ENCODE assay signal across 9 cellular contexts in genomic region chr2:26605195-26605968, GRCh38. TPM values are rescaled to one million over a fixed set of nuclear protein-coding genes. Genes with fewer than 3 reads are reported as not detected.
A peak's percentile ranks its signal among the peaks of the same experiment; 100 is the strongest.
DNase-seq lines count a peak whose midpoint lies in the region; ATAC-seq, FAIRE-seq and TF ChIP-seq lines count a peak whose summit lies in the region.
"Had no signal": no experiment of that assay in that cellular context is flagged by ENCODE, and none has a peak within 500 bp of the region (broad histone marks: within the 10 kb centered on the region; RNA-seq: fewer than 3 reads in every experiment).

No MANE protein-coding gene starts in this region.

- H3K9me3 Mint-ChIP-seq in activated CD4-positive, alpha-beta T cell treated with anti-CD3 and anti-CD28 coated beads, Interleukin-2, amount 10 ng/mL, durations not matched to agents 24 days and 14 days, result no peaks in the 10 kb centered on the region
- H3K9me3 Mint-ChIP-seq in naive thymus-derived CD8-positive, alpha-beta T cell, result peaks cover 0 to 16% (median 0%) of the 10 kb centered on the region in 9 donors

- H3K27me3 ChIP-seq in GM06990 (replicated peaks; ENCODE audit: control insufficient read depth, insufficient read depth, low read length) (no peaks in the 10 kb centered on the region; the same call in 1 of the 2 replicates), fibroblast of lung (ENCODE audit: control insufficient read depth, insufficient read depth, low read length) (peaks cover 9% of the 10 kb centered on the region)

- DNase-seq in A549 (ENCODE audit: low read depth in 1 of 2, low spot score in 1 of 2) (peak; percentile 73 to 78), GM06990 (ENCODE audit: extremely low read depth, insufficient read length) (no peak), NCI-H146 (lab: John Stamatoyannopoulos, UW) (peak; percentile 60), fibroblast of lung (ENCODE audit: low read depth in 2 of 2) (peak; percentile 36 to 63)
- DNase-seq in activated CD4-positive, alpha-beta T cell treated with anti-CD3 and anti-CD28 coated beads, Interleukin-2, amount 10 ng/mL, durations not matched to agents 24 days and 14 days, result peak; percentile 81
- DNase-seq in naive thymus-derived CD8-positive, alpha-beta T cell, result peak in 7 of 10 donors; percentile 9 to 56 (median 35)

- no peak for TF ChIP-seq EP300 in A549 (IDR thresholded peaks at IDR 0.05)

- no peaks in the 10 kb centered on the region for H3K36me3 Mint-ChIP-seq in activated CD4-positive, alpha-beta T cell treated with anti-CD3 and anti-CD28 coated beads, Interleukin-2, amount 10 ng/mL, durations not matched to agents 24 days and 14 days (ENCODE audit: low read depth)
- no peaks in the 10 kb centered on the region for H3K36me3 Mint-ChIP-seq in naive thymus-derived CD8-positive, alpha-beta T cell

- peaks cover 18% of the 10 kb centered on the region for H3K27me3 Mint-ChIP-seq in activated CD4-positive, alpha-beta T cell treated with anti-CD3 and anti-CD28 coated beads, Interleukin-2, amount 10 ng/mL, durations not matched to agents 24 days and 14 days
- H3K27me3 Mint-ChIP-seq in naive thymus-derived CD8-positive, alpha-beta T cell, result peaks cover 7 to 25% (median 16%) of the 10 kb centered on the region in 5 donors

- H3K36me3 ChIP-seq in GM06990 (ENCODE audit: control insufficient read depth, insufficient read depth, low read length) (no peaks in the 10 kb centered on the region), fibroblast of lung (ENCODE audit: control insufficient read depth, insufficient read depth, low read length) (no peaks in the 10 kb centered on the region)

- H3K4me3 Mint-ChIP-seq in activated CD4-positive, alpha-beta T cell treated with anti-CD3 and anti-CD28 coated beads, Interleukin-2, amount 10 ng/mL, durations not matched to agents 24 days and 14 days, result no peak overlapping the region
- H3K4me3 Mint-ChIP-seq in naive thymus-derived CD8-positive, alpha-beta T cell, result no peak overlapping the region

- peak; percentile 99 for TF ChIP-seq RAD21 in A549 (conservative IDR thresholded peaks at IDR 0.05 in 1 of 2, IDR thresholded peaks at IDR 0.05 in 1 of 2)

- POLR2A ChIA-PET in A549 (lab: Yijun Ruan, JAX), result no interaction called here
- POLR2A ChIA-PET in naive thymus-derived CD8-positive, alpha-beta T cell (lab: Charles Lee), result interaction anchor here (0.6 kb wide), 2 partner anchors 8 to 159 kb away, joined by 3 read pairs; no protein-coding TSS in a partner anchor

- ATAC-seq in A549 (peak; percentile 79 to 93), GM21367 (IDR thresholded peaks at IDR 0.05; ENCODE audit: unreplicated experiment) (no peak), GM19328 (IDR thresholded peaks at IDR 0.05; ENCODE audit: unreplicated experiment) (no peak)
- ATAC-seq in naive thymus-derived CD8-positive, alpha-beta T cell, result peak in 1 of 2 donors; percentile 44

- peak; percentile 97 for TF ChIP-seq CTCF in A549 (IDR thresholded peaks at IDR 0.05)
- peak; percentile 77 for TF ChIP-seq CTCF in GM06990 (IDR thresholded peaks at IDR 0.05; ENCODE audit: insufficient read depth, low read length, poor library complexity, severe bottlenecking)
- peak; percentile 89 to 93 for TF ChIP-seq CTCF in fibroblast of lung (conservative IDR thresholded peaks at IDR 0.05 in 1 of 2, IDR thresholded peaks at IDR 0.05 in 1 of 2; ENCODE audit: low read depth in 1 of 2, low read length in 2 of 2)

- 20% methylated on average over 12 of the region's 12 CpGs for WGBS in A549 (ENCODE audit: missing lambda C conversion rate)

- no peak for TF ChIP-seq POLR2A in A549 (IDR thresholded peaks at IDR 0.05; ENCODE audit: low read length)

- FAIRE-seq in A549 (lab: Jason Lieb, UNC), result peak; percentile 46
- FAIRE-seq: endometrium had no signal

- no peak overlapping the region for H3K27ac Mint-ChIP-seq in activated CD4-positive, alpha-beta T cell treated with anti-CD3 and anti-CD28 coated beads, Interleukin-2, amount 10 ng/mL, durations not matched to agents 24 days and 14 days
- no peak overlapping the region for H3K27ac Mint-ChIP-seq in naive thymus-derived CD8-positive, alpha-beta T cell

- H3K9me3 ChIP-seq in A549, result peaks cover 14% of the 10 kb centered on the region
- H3K9me3 ChIP-seq in fibroblast of lung (ENCODE audit: control insufficient read depth, insufficient read depth, low read depth, low read length), result no peaks in the 10 kb centered on the region

- H3K4me1 Mint-ChIP-seq in activated CD4-positive, alpha-beta T cell treated with anti-CD3 and anti-CD28 coated beads, Interleukin-2, amount 10 ng/mL, durations not matched to agents 24 days and 14 days, result peaks cover 6% of the 10 kb centered on the region
- H3K4me1 Mint-ChIP-seq in naive thymus-derived CD8-positive, alpha-beta T cell, result peaks cover 14 to 27% (median 26%) of the 10 kb centered on the region in 4 donors

- H3K27ac ChIP-seq in A549, result peak overlapping the region; percentile 57 to 80; a peak in 5 of 6 replicates
- H3K27ac ChIP-seq in fibroblast of lung (ENCODE audit: insufficient read depth, low read length), result no peak overlapping the region

- H3K4me1 ChIP-seq in A549, result peaks cover 21% of the 10 kb centered on the region
- H3K4me1 ChIP-seq in fibroblast of lung (ENCODE audit: control insufficient read depth, extremely low read depth, insufficient read depth, low read length), result no peaks in the 10 kb centered on the region

- CTCF ChIA-PET in A549 (lab: Yijun Ruan, JAX), result interaction anchor here (0.6 to 18.4 kb wide), 74 partner anchors 7 to 1108 kb away, joined by 3 to 736 read pairs (median 4); partner anchors contain the start of gene CIB4

- H3K4me3 ChIP-seq in A549, result no peak overlapping the region
- H3K4me3 ChIP-seq in GM06990 (replicated peaks; ENCODE audit: low read depth, low read length), result no peak overlapping the region
- H3K4me3 ChIP-seq in fibroblast of lung (replicated peaks in 1 of 4; ENCODE audit: control extremely low read depth in 1 of 4, insufficient read depth in 1 of 4, low read depth in 3 of 4, low read length in 4 of 4), result no peak overlapping the region

- H4K20me1 ChIP-seq in fibroblast of lung (ENCODE audit: control insufficient read depth, extremely low read depth, insufficient read depth, low read length), result no peaks in the 10 kb centered on the region

- H3K4me2 ChIP-seq in A549, result no peak overlapping the region
- H3K4me2 ChIP-seq in fibroblast of lung (ENCODE audit: extremely low read depth, insufficient read depth, low read length), result no peak overlapping the region

- intact Hi-C loops in activated CD4-positive, alpha-beta T cell treated with anti-CD3 and anti-CD28 coated beads, Interleukin-2, amount 10 ng/mL, durations not matched to agents 24 days and 14 days (cut with micrococcal nuclease), result loop anchor here (1.0 kb wide), 1 partner anchor 140 kb away; no protein-coding TSS in a partner anchor

- H3K79me2 ChIP-seq in fibroblast of lung (ENCODE audit: control insufficient read depth, insufficient read depth, low read length), result no peaks in the 10 kb centered on the region

- H2AFZ ChIP-seq in fibroblast of lung (ENCODE audit: low read length), result no peak overlapping the region

- H3K9ac ChIP-seq in fibroblast of lung (ENCODE audit: insufficient read depth, low read length), result no peak overlapping the region

TF ChIP-seq in A549, 52 proteins besides CTCF, POLR2A, EP300 and RAD21:
- TF ChIP-seq RFX5 (IDR thresholded peaks at IDR 0.05) (no peak), CBX8 (IDR thresholded peaks at IDR 0.05) (no peak), SMC3 (IDR thresholded peaks at IDR 0.05) (peak; percentile 99), JUN (IDR thresholded peaks at IDR 0.05) (peak in 1 of 2 experiments; percentile 33; a peak in 1 of 5 replicates), NFE2L2 (conservative IDR thresholded peaks at IDR 0.05; ENCODE audit: low read length) (peak; percentile 4; the same call in 1 of the 2 replicates)
- TF ChIP-seq, protein P1, sequence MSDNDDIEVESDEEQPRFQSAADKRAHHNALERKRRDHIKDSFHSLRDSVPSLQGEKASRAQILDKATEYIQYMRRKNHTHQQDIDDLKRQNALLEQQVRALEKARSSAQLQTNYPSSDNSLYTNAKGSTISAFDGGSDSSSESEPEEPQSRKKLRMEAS (IDR thresholded peaks at IDR 0.05), result 0 out of 2 replicates have a peak, but pooled peaks have one; percentile 22
- TF ChIP-seq, protein P2, sequence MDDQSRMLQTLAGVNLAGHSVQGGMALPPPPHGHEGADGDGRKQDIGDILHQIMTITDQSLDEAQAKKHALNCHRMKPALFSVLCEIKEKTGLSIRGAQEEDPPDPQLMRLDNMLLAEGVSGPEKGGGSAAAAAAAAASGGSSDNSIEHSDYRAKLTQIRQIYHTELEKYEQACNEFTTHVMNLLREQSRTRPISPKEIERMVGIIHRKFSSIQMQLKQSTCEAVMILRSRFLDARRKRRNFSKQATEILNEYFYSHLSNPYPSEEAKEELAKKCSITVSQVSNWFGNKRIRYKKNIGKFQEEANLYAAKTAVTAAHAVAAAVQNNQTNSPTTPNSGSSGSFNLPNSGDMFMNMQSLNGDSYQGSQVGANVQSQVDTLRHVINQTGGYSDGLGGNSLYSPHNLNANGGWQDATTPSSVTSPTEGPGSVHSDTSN (IDR thresholded peaks at IDR 0.05), result no peak

RNA-seq across cellular contexts. Expression of gene CIB4, which starts 35.8 kb away (rescaled TPM):
- 1.0 and 2.7 TPM in 2 replicates for polyA plus RNA-seq in A549 (2011; rRNA removed)
- 0.29 TPM in 2 replicates for polyA plus RNA-seq in A549 (2012; cell fraction: cytosol; rRNA removed)
- polyA plus RNA-seq in A549 (2012; cell fraction: nucleus; rRNA removed), result 0.24 TPM in 1 of 2 replicates, not detected in the other
- polyA plus RNA-seq in A549 (2017; fragmentation: RNase III; extraction: RNeasy Plus Mini Kit Qiagen cat#74134 plus additional on column Dnase treatment), result 0.30 to 0.76 TPM in 2 of 3 replicates, not detected in the other
- 0.58 TPM in 1 of 2 replicates, not detected in the other for polyA minus RNA-seq in A549 (2011; rRNA and poly(A)+ RNA removed)
- not detected in 2 replicates for total RNA-seq in activated CD4-positive, alpha-beta T cell treated with anti-CD3 and anti-CD28 coated beads, Interleukin-2, amount 10 ng/mL, durations not matched to agents 24 days and 14 days
- total RNA-seq in fibroblast of lung, result not detected in 2 replicates
- not detected in 2 replicates for polyA plus RNA-seq in fibroblast of lung
- polyA plus RNA-seq in fibroblast of lung (2012), result not detected in 2 replicates
- not detected in 2 replicates for polyA minus RNA-seq in fibroblast of lung (ENCODE audit: low replicate concordance)
- total RNA-seq in naive thymus-derived CD8-positive, alpha-beta T cell, result not detected
- not detected for polyA plus RNA-seq in naive thymus-derived CD8-positive, alpha-beta T cell

Comparison
In these comparisons a context has a peak if more than half of its experiments do, and no peak if none do; other contexts are left out.
1. ATAC-seq: peak in A549 (2 of 2); none in GM21367 (single experiment) and GM19328 (single experiment).
2. Peak in every context shown above with its lines, with median percentiles within 50 percentile points of each other: CTCF ChIP-seq.